In the genomic region with DNA sequence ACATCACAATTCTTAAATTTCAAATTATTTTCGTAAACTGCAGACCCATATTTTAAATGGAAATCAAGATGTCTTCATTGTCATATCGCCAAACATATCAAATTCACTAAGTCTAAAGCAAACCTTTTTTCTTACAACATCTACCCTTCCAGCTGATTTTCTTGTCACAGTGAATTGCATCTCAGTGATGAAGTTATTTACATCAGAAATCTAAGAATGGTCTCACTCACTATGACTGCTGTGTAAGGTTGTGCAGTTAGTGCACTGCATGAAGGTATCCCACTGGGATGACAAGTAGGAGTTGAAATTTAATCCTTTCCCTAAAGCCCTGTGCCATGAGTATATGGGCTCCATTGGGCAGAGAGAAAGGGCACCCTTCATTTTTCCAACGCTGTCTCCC, we compare ENCODE assay signal across 29 cellular contexts.
"Had no signal": no experiment of that assay in that cellular context is flagged by ENCODE, and none has a peak within 500 bp of the region (broad histone marks: within the 10 kb centered on the region; RNA-seq: fewer than 3 reads in every experiment).

No MANE protein-coding gene starts in this region.

- ATAC-seq: activated CD8-positive, alpha-beta T cell treated with anti-CD3 and anti-CD28 coated beads for 36 hours; activated naive CD4-positive, alpha-beta T cell treated with anti-CD3 and anti-CD28 coated beads, Interleukin-2, amount 50 U/mL, for 72 hours; activated T-cell treated with anti-CD3 and anti-CD28 coated beads, Interleukin-2, amount 50 U/mL, for 4 hours; activated T-cell treated with anti-CD3 and anti-CD28 coated beads, Interleukin-2, amount 50 U/mL, for 72 hours; activated T-helper 17 cell treated with anti-CD3 and anti-CD28 coated beads, Interleukin-2, amount 50 U/mL, for 72 hours; body of pancreas; T-helper 17 cell had no signal

- DNase-seq: activated B cell treated with CpG ODN at 0.5 μM for 24 hours; activated CD4-positive, alpha-beta memory T cell treated with anti-CD3 and anti-CD28 coated beads for 36 hours; activated CD4-positive, alpha-beta T cell treated with anti-CD3 and anti-CD28 coated beads for 4 hours; activated CD4-positive, alpha-beta T cell treated with anti-CD3 and anti-CD28 coated beads, Interleukin-2, amount 10 ng/mL, durations not matched to agents 24 days and 14 days; activated CD4-positive, alpha-beta T cell treated with anti-CD3 and anti-CD28 coated beads, Interleukin-2, amount 50 U/mL, for 1 hour; activated CD4-positive, alpha-beta T cell treated with anti-CD3 and anti-CD28 coated beads, Interleukin-2, amount 50 U/mL, for 4 hours; activated CD4-positive, CD25-positive, alpha-beta regulatory T cell treated with anti-CD3 and anti-CD28 coated beads, Interleukin-2, amount 50 U/mL, for 72 hours; activated CD8-positive, alpha-beta memory T cell treated with anti-CD3 and anti-CD28 coated beads, Interleukin-2, amount 50 U/mL, for 4 hours; activated CD8-positive, alpha-beta T cell treated with anti-CD3 and anti-CD28 coated beads for 36 hours; activated effector memory CD4-positive, alpha-beta T cell treated with anti-CD3 and anti-CD28 coated beads, Interleukin-2, amount 50 U/mL, for 16 hours; activated gamma-delta T cell treated with Interleukin-2 at 50 U/mL for 16 hours; activated naive CD4-positive, alpha-beta T cell; activated naive CD4-positive, alpha-beta T cell treated with anti-CD3 and anti-CD28 coated beads for 36 hours; activated naive CD4-positive, alpha-beta T cell treated with anti-CD3 and anti-CD28 coated beads, Interleukin-2, amount 50 U/mL, for 16 hours; activated naive CD8-positive, alpha-beta T cell treated with anti-CD3 and anti-CD28 coated beads for 36 hours; activated T-cell treated with anti-CD3 and anti-CD28 coated beads for 4 hours; activated T-cell treated with anti-CD3 and anti-CD28 coated beads, Interleukin-2, amount 50 U/mL, for 1 hour; activated T-cell treated with anti-CD3 and anti-CD28 coated beads, Interleukin-2, amount 50 U/mL, for 4 hours; activated T-cell treated with anti-CD3 and anti-CD28 coated beads, Interleukin-2, amount 50 U/mL, for 72 hours; adrenal gland; amniotic stem cell; aorta; body of pancreas; brain microvascular endothelial cell; central memory CD4-positive, alpha-beta T cell; T-helper 17 cell; T-helper 9 cell had no signal
